ENCODE assay signal across 19 cellular contexts in genomic region chr5:174698156-174698555, GRCh38. TPM values are rescaled to one million over a fixed set of nuclear protein-coding genes. Genes with fewer than 3 reads are reported as not detected.
"Had no signal": no experiment of that assay in that cellular context is flagged by ENCODE, and none has a peak within 500 bp of the region (broad histone marks: within the 10 kb centered on the region; RNA-seq: fewer than 3 reads in every experiment).

No MANE protein-coding gene starts in this region.

- H3K36me3 Mint-ChIP-seq: activated naive CD8-positive, alpha-beta T cell treated with anti-CD3 and anti-CD28 coated beads, Interleukin-2, amount 10 ng/mL, durations not matched to agents 7 days and 5 days; stimulated activated naive B cell treated with anti-CD40 and anti-IgM and Interleukin-4, amounts not matched to agents 10 μg/mL and 1 μg/mL and 100 μg/mL, for 72 hours had no signal

- FAIRE-seq: keratinocyte, urothelium cell line had no signal

- ATAC-seq: activated CD8-positive, alpha-beta T cell treated with anti-CD3 and anti-CD28 coated beads, Interleukin-2, amount 10 ng/mL, durations not matched to agents 7 days and 5 days; body of pancreas; foreskin keratinocyte; left lobe of liver; stimulated activated naive B cell treated with anti-CD40 and anti-IgM and Interleukin-4, amounts not matched to agents 10 μg/mL and 1 μg/mL and 100 μg/mL, for 72 hours had no signal

- H3K9me3 ChIP-seq: body of pancreas had no signal

- H3K4me3 Mint-ChIP-seq: activated CD4-positive, alpha-beta T cell treated with anti-CD3 and anti-CD28 coated beads, Interleukin-2, amount 10 ng/mL, durations not matched to agents 7 days and 5 days; activated CD8-positive, alpha-beta T cell treated with anti-CD3 and anti-CD28 coated beads, Interleukin-2, amount 10 ng/mL, durations not matched to agents 7 days and 5 days; activated naive CD8-positive, alpha-beta T cell treated with anti-CD3 and anti-CD28 coated beads, Interleukin-2, amount 10 ng/mL, durations not matched to agents 7 days and 5 days; activated T-cell treated with anti-CD3 and anti-CD28 coated beads, Interleukin-2, amount 50 U/mL, for 24 hours; stimulated activated naive B cell treated with anti-CD40 and anti-IgM and Interleukin-4, amounts not matched to agents 10 μg/mL and 1 μg/mL and 100 μg/mL, for 72 hours had no signal

- H3K4me3 ChIP-seq: body of pancreas, dorsolateral prefrontal cortex had no signal

- H3K9me3 Mint-ChIP-seq: activated CD4-positive, alpha-beta T cell treated with anti-CD3 and anti-CD28 coated beads, Interleukin-2, amount 10 ng/mL, durations not matched to agents 7 days and 5 days; activated naive CD8-positive, alpha-beta T cell treated with anti-CD3 and anti-CD28 coated beads, Interleukin-2, amount 10 ng/mL, durations not matched to agents 7 days and 5 days; activated T-cell treated with anti-CD3 and anti-CD28 coated beads, Interleukin-2, amount 50 U/mL, for 24 hours; activated T-helper 2 cell treated with anti-CD3 and anti-CD28 coated beads, Interferon-gamma antibody, Interleukin-2, Interleukin-4, amounts not matched to agents 10 μg/mL and 5 μg/mL and 100 μg/mL, durations not matched to agents 14 hours and 24 hours and 36 hours had no signal

- H3K4me1 ChIP-seq: foreskin keratinocyte had no signal

- DNase-seq: activated CD4-positive, alpha-beta T cell treated with anti-CD3 and anti-CD28 coated beads, Interleukin-2, amount 10 ng/mL, durations not matched to agents 7 days and 5 days; activated CD8-positive, alpha-beta T cell treated with anti-CD3 and anti-CD28 coated beads, Interleukin-2, amount 10 ng/mL, durations not matched to agents 7 days and 5 days; activated naive CD4-positive, alpha-beta T cell treated with Interleukin-2 at 50 U/mL for 16 hours; activated naive CD8-positive, alpha-beta T cell treated with anti-CD3 and anti-CD28 coated beads, Interleukin-2, amount 10 ng/mL, durations not matched to agents 7 days and 5 days; activated T-cell treated with anti-CD3 and anti-CD28 coated beads, Interleukin-2, amount 50 U/mL, for 24 hours; body of pancreas; dorsolateral prefrontal cortex; foreskin keratinocyte; glutamatergic neuron; hypothalamus; mammary epithelial cell; stimulated activated naive B cell treated with anti-CD40 and anti-IgM and Interleukin-4, amounts not matched to agents 10 μg/mL and 1 μg/mL and 100 μg/mL, for 72 hours; T-helper 1 cell; T-helper 9 cell had no signal

- H3K27ac Mint-ChIP-seq: activated CD4-positive, alpha-beta T cell treated with anti-CD3 and anti-CD28 coated beads, Interleukin-2, amount 10 ng/mL, durations not matched to agents 7 days and 5 days; activated CD8-positive, alpha-beta T cell treated with anti-CD3 and anti-CD28 coated beads, Interleukin-2, amount 10 ng/mL, durations not matched to agents 7 days and 5 days; activated naive CD8-positive, alpha-beta T cell treated with anti-CD3 and anti-CD28 coated beads, Interleukin-2, amount 10 ng/mL, durations not matched to agents 7 days and 5 days; activated T-cell treated with anti-CD3 and anti-CD28 coated beads, Interleukin-2, amount 50 U/mL, for 24 hours; activated T-helper 2 cell treated with anti-CD3 and anti-CD28 coated beads, Interferon-gamma antibody, Interleukin-2, Interleukin-4, amounts not matched to agents 10 μg/mL and 5 μg/mL and 100 μg/mL, durations not matched to agents 14 hours and 24 hours and 36 hours; stimulated activated naive B cell treated with anti-CD40 and anti-IgM and Interleukin-4, amounts not matched to agents 10 μg/mL and 1 μg/mL and 100 μg/mL, for 72 hours had no signal

- H3K4me1 Mint-ChIP-seq: activated CD4-positive, alpha-beta T cell treated with anti-CD3 and anti-CD28 coated beads, Interleukin-2, amount 10 ng/mL, durations not matched to agents 7 days and 5 days; activated naive CD8-positive, alpha-beta T cell treated with anti-CD3 and anti-CD28 coated beads, Interleukin-2, amount 10 ng/mL, durations not matched to agents 7 days and 5 days; stimulated activated naive B cell treated with anti-CD40 and anti-IgM and Interleukin-4, amounts not matched to agents 10 μg/mL and 1 μg/mL and 100 μg/mL, for 72 hours had no signal

- H3K27me3 ChIP-seq: body of pancreas, foreskin keratinocyte had no signal

- H3K27ac ChIP-seq: body of pancreas, dorsolateral prefrontal cortex, epithelial cell of prostate, foreskin keratinocyte had no signal

RNA-seq across cellular contexts. Expression of gene MSX2, which starts 26.2 kb away (rescaled TPM):
- total RNA-seq: activated CD8-positive, alpha-beta T cell treated with anti-CD3 and anti-CD28 coated beads, Interleukin-2, amount 10 ng/mL, durations not matched to agents 7 days and 5 days; activated naive CD8-positive, alpha-beta T cell treated with anti-CD3 and anti-CD28 coated beads, Interleukin-2, amount 10 ng/mL, durations not matched to agents 7 days and 5 days; activated T-helper 2 cell treated with anti-CD3 and anti-CD28 coated beads, Interferon-gamma antibody, Interleukin-2, Interleukin-4, amounts not matched to agents 10 μg/mL and 5 μg/mL and 100 μg/mL, durations not matched to agents 14 hours and 24 hours and 36 hours; body of pancreas; left lobe of liver had no signal
